Comparison of ENCODE assay signal across 8 cellular contexts in the genomic region with DNA sequence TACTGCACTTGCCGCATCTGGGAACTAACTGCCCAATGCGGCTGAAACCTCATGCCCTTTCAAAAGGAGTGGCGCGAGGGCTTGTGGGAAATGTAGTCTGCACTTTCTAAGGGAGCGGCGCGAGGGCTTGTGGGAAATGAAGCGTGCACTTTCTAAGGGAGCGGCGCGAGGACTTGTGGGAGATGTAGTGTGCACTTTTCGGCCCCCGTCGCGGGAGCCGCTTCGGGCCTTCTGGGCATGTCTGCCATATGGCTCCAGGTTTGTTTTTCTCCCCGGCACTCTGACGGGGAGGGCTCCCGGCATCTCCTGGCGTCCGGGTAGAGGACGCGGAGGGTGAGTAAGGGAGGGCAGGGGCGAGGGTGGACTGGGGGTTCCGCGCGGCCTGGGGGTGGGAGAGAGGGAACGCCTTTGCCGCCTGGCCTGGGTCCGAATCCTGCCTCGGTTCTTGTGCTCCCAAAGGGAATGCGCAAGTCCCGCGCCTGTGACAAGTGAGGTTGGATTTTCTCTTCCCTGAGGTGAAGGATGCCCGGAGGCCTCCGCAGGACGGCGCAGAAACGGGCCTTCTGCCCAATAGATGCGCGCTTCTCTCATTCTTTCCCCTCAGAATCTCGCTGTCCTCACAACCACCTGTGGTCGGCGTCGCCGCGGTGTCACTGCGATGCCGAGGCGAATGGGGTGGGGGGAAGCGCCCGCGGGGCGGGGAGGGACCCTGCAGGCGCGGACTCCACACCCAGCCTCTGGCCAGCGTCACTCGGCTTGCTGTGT. TPM values are rescaled to one million over a fixed set of nuclear protein-coding genes. Genes with fewer than 3 reads are reported as not detected.
DNase-seq lines count a peak whose midpoint lies in the region; ATAC-seq and TF ChIP-seq lines count a peak whose summit lies in the region.

A gene (plus strand): TSS at position 180 of the 765 bp plus-strand sequence. CDS start 2,281 bp downstream, outside the sequence.

- ATAC-seq in GM19397 (IDR thresholded peaks at IDR 0.05; ENCODE audit: unreplicated experiment) (peak; percentile 98), HG03571 (IDR thresholded peaks at IDR 0.05; ENCODE audit: unreplicated experiment) (peak; percentile 97), right lobe of liver (peak; percentile 98 to 99 (median 99))

- peaks cover 0 to 2% (median 0%) of the 10 kb centered on the region in 3 donors for H3K27me3 Mint-ChIP-seq in CD14-positive monocyte (ENCODE audit: low read depth in 3 of 3)

- H3K27me3 ChIP-seq in dorsolateral prefrontal cortex (no peaks in the 10 kb centered on the region), right lobe of liver (no peaks in the 10 kb centered on the region)

- H3K4me3 Mint-ChIP-seq in CD14-positive monocyte: peak within 1 kb of the TSS; percentile 88 to 92

- H3K27ac ChIP-seq in dorsolateral prefrontal cortex (peak within 1 kb of the TSS; percentile 13 to 96 (median 87)), right lobe of liver (peak within 1 kb of the TSS; percentile 58 to 90 (median 74))

- TF ChIP-seq CTCF in CD14-positive monocyte (IDR thresholded peaks at IDR 0.05): no peak
- peak in 39 of 56 donors; percentile 2 to 62 (median 37) for TF ChIP-seq CTCF in dorsolateral prefrontal cortex (IDR thresholded peaks at IDR 0.05 in 54 of 56, conservative IDR thresholded peaks at IDR 0.05 in 2 of 56; ENCODE audit: low read depth in 1 of 56, partially characterized antibody in 56 of 56)
- no peak for TF ChIP-seq CTCF in right lobe of liver (IDR thresholded peaks at IDR 0.05)

- no peaks in the 10 kb centered on the region for H3K4me1 ChIP-seq in right lobe of liver

- peaks cover 16% of the 10 kb centered on the region for H3K4me1 Mint-ChIP-seq in CD14-positive monocyte

- peak; percentile 85 for TF ChIP-seq POLR2A in right lobe of liver (IDR thresholded peaks at IDR 0.05)

- H3K36me3 Mint-ChIP-seq in CD14-positive monocyte: peaks cover 32 to 38% of the 10 kb centered on the region in 2 donors

- H3K27ac Mint-ChIP-seq in CD14-positive monocyte: peak within 1 kb of the TSS; percentile 67 to 94 (median 88)

- H3K36me3 ChIP-seq in right lobe of liver: peaks cover 0 to 17% (median 3%) of the 10 kb centered on the region in 4 donors

- H3K9me3 Mint-ChIP-seq in CD14-positive monocyte: peaks cover 0 to 4% (median 2%) of the 10 kb centered on the region in 7 donors

- H3K4me3 ChIP-seq in dorsolateral prefrontal cortex (peak within 1 kb of the TSS; percentile 60 to 99 (median 92)), right lobe of liver (peak within 1 kb of the TSS; percentile 76 to 89 (median 80))

- 0% methylated on average over 22 of the region's 59 CpGs for WGBS in right lobe of liver (ENCODE audit: insufficient coverage, low coverage, low lambda C conversion rate, missing lambda C conversion rate)

- no peaks in the 10 kb centered on the region for H3K9me3 ChIP-seq in right lobe of liver

- intact Hi-C loops in CD14-positive monocyte (cut with micrococcal nuclease) (loop anchor here (1.0 to 10.0 kb wide), 4 partner anchors 80 to 237 kb away; a partner anchor contains a TSS), dorsolateral prefrontal cortex (cut with DNase I) (loop anchor here (1.0 to 5.0 kb wide), 7 partner anchors 83 to 308 kb away; a partner anchor contains a TSS), right lobe of liver (cut with DNase I) (loop anchor here in 1 of 2 donors (5.0 kb wide), 1 partner anchor 117 kb away; a partner anchor contains a TSS)

- peak; percentile 90 for DNase-seq in CD14-positive monocyte (ENCODE audit: low spot score)
- peak; percentile 96 for DNase-seq in NCI-H82 (lab: John Stamatoyannopoulos, UW)
- peak; percentile 88 to 92 for DNase-seq in activated CD4-positive, alpha-beta T cell treated with anti-CD3 and anti-CD28 coated beads, Interleukin-2, amount 50 U/mL, for 48 hours
- DNase-seq in dorsolateral prefrontal cortex: peak; percentile 91 to 98 (median 94)
- DNase-seq in right lobe of liver: peak; percentile 92 to 96 (median 95)
- DNase-seq in stimulated activated CD4-positive, alpha-beta T cell treated with anti-CD3 and anti-CD28 coated beads, Interleukin-4, amount 100 ng/mL, for 4 hours: peak; percentile 80 to 91

RNA-seq across cellular contexts. Expression of the gene that starts here (rescaled TPM):
- 1 to 10 TPM in 1 of 2 donors, under 1 TPM in 1; 0.25 to 1.6 TPM for polyA plus RNA-seq in CD14-positive monocyte
- total RNA-seq in dorsolateral prefrontal cortex: 10 to 100 TPM; 24.5 to 48.8 (median 36.0) TPM
- total RNA-seq in right lobe of liver: 1 to 10 TPM; 5.5 to 7.9 (median 6.4) TPM

Comparison
In these comparisons a context has a peak if more than half of its experiments do, and no peak if none do; other contexts are left out.
1. Peak in every context shown above with its lines: DNase-seq, ATAC-seq, H3K4me3 ChIP-seq and H3K27ac ChIP-seq.
2. CTCF ChIP-seq: peak in dorsolateral prefrontal cortex (39 of 56); none in CD14-positive monocyte (single experiment) and right lobe of liver (0 of 4).